In the genomic region with DNA sequence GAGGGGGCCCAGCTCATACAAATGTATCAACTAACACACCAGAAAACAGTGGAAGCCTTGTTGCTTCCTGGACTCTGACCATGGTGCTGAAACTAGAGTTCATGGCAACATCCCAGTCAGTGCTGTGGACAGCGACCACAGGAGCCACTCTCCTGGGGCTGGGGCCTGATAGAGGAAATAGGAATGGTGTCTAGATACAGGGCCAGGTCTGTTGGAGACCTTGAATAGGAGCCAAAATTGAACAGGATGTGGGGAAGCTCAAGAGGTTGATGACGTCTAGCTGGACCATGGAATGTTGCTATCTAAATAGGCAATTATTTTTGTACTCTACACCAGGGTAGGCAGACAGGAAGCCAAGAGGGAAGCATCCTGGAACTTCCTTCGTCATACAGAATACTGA, we compare ENCODE assay signal across 1 cellular context.
TF ChIP-seq lines count a peak whose summit lies in the region.

No MANE protein-coding gene starts in this region.

TF ChIP-seq in K562, 482 proteins besides CTCF, POLR2A, EP300 and RAD21 (continued from another document and continues in another):
- TF ChIP-seq CUX1 (CRISPR knock-in tag; IDR thresholded peaks at IDR 0.05) = no peak
- TF ChIP-seq KDM5B (IDR thresholded peaks at IDR 0.05; ENCODE audit: insufficient replicate concordance, low read depth, low read length) = no peak
- TF ChIP-seq ZKSCAN1 (IDR thresholded peaks at IDR 0.05; ENCODE audit: low read depth, low read length) = no peak
- peak; percentile 95 for TF ChIP-seq ZNF644 (tag; IDR thresholded peaks at IDR 0.05; ENCODE audit: low read depth)
- TF ChIP-seq CHAMP1 (IDR thresholded peaks at IDR 0.05) = peak; percentile 91
- TF ChIP-seq EZH2 (IDR thresholded peaks at IDR 0.05; ENCODE audit: borderline replicate concordance, low read depth, low read length) = no peak
- no peak for TF ChIP-seq CBFA2T3 (IDR thresholded peaks at IDR 0.05)
- TF ChIP-seq CREM (IDR thresholded peaks at IDR 0.05; ENCODE audit: low read depth) = peak; percentile 48; the same call in 1 of the 2 replicates
- no peak for TF ChIP-seq ZNF431 (CRISPR knock-in tag; IDR thresholded peaks at IDR 0.05)
- peak; percentile 84; the same call in 1 of the 2 replicates for TF ChIP-seq FOXK1 (CRISPR knock-in tag; IDR thresholded peaks at IDR 0.05; ENCODE audit: borderline replicate concordance)
- no peak for TF ChIP-seq ERF (CRISPR knock-in tag; IDR thresholded peaks at IDR 0.05)
- TF ChIP-seq SMARCA5 (IDR thresholded peaks at IDR 0.05) = no peak
- TF ChIP-seq MTA3 (IDR thresholded peaks at IDR 0.05; ENCODE audit: borderline replicate concordance) = no peak
- TF ChIP-seq ZNF511 (CRISPR knock-in tag; IDR thresholded peaks at IDR 0.05) = peak; percentile 98
- no peak for TF ChIP-seq HNRNPK (IDR thresholded peaks at IDR 0.05; ENCODE audit: low read depth, low read length, poor library complexity, severe bottlenecking)
- TF ChIP-seq NELFE (IDR thresholded peaks at IDR 0.05; ENCODE audit: insufficient read depth, insufficient read length) = no peak
- no peak for TF ChIP-seq BDP1 (IDR thresholded peaks at IDR 0.05; ENCODE audit: insufficient read depth, insufficient read length)
- TF ChIP-seq SRF (CRISPR knock-in tag; IDR thresholded peaks at IDR 0.05) = peak in 1 of 2 experiments; percentile 89; a peak in 2 of 4 replicates
- TF ChIP-seq STAT5B (CRISPR knock-in tag; IDR thresholded peaks at IDR 0.05) = no peak
- TF ChIP-seq, protein P1, sequence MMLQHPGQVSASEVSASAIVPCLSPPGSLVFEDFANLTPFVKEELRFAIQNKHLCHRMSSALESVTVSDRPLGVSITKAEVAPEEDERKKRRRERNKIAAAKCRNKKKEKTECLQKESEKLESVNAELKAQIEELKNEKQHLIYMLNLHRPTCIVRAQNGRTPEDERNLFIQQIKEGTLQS (IDR thresholded peaks at IDR 0.05) = no peak
- TF ChIP-seq, protein P1 (CRISPR knock-in tag; conservative IDR thresholded peaks at IDR 0.05) = no peak
- no peak for TF ChIP-seq ARHGAP35 (IDR thresholded peaks at IDR 0.05; ENCODE audit: partially characterized antibody)
- TF ChIP-seq TGIF2 (CRISPR knock-in tag; IDR thresholded peaks at IDR 0.05) = peak; percentile 90
- TF ChIP-seq ATF1 (CRISPR knock-in tag; IDR thresholded peaks at IDR 0.05) = no peak
- TF ChIP-seq ATF1 (tag; IDR thresholded peaks at IDR 0.05) = no peak
- TF ChIP-seq ZNF780A (CRISPR knock-in tag; IDR thresholded peaks at IDR 0.05) = no peak
- TF ChIP-seq ZNF583 (CRISPR knock-in tag; IDR thresholded peaks at IDR 0.05) = peak; percentile 32; the same call in 1 of the 2 replicates
- peak; percentile 98 for TF ChIP-seq MIER1 (IDR thresholded peaks at IDR 0.05; ENCODE audit: low read depth)
- no peak for TF ChIP-seq BRD9 (IDR thresholded peaks at IDR 0.05; ENCODE audit: low read depth, partially characterized antibody)
- no peak for TF ChIP-seq ADNP (tag; IDR thresholded peaks at IDR 0.05)
- no peak for TF ChIP-seq ZBTB2 (IDR thresholded peaks at IDR 0.05)
- no peak for TF ChIP-seq ZBTB34 (CRISPR knock-in tag; IDR thresholded peaks at IDR 0.05)
- no peak for TF ChIP-seq NFE2 (IDR thresholded peaks at IDR 0.05; ENCODE audit: low read depth)
- no peak for TF ChIP-seq SNAPC5 (CRISPR knock-in tag; IDR thresholded peaks at IDR 0.05)
- no peak for TF ChIP-seq RFX7 (CRISPR knock-in tag; IDR thresholded peaks at IDR 0.05)
- no peak for TF ChIP-seq GABPB2 (CRISPR knock-in tag; conservative IDR thresholded peaks at IDR 0.05)
- TF ChIP-seq FOXJ3 (CRISPR knock-in tag; IDR thresholded peaks at IDR 0.05) = peak; percentile 61; the same call in 1 of the 2 replicates
- peak; percentile 86; the same call in 1 of the 2 replicates for TF ChIP-seq ZNF584 (CRISPR knock-in tag; IDR thresholded peaks at IDR 0.05; ENCODE audit: low read depth)
- TF ChIP-seq IFI16 (CRISPR knock-in tag; IDR thresholded peaks at IDR 0.05) = no peak
- TF ChIP-seq, protein P2, sequence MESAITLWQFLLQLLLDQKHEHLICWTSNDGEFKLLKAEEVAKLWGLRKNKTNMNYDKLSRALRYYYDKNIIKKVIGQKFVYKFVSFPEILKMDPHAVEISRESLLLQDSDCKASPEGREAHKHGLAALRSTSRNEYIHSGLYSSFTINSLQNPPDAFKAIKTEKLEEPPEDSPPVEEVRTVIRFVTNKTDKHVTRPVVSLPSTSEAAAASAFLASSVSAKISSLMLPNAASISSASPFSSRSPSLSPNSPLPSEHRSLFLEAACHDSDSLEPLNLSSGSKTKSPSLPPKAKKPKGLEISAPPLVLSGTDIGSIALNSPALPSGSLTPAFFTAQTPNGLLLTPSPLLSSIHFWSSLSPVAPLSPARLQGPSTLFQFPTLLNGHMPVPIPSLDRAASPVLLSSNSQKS (CRISPR knock-in tag; IDR thresholded peaks at IDR 0.05) = no peak
- no peak for TF ChIP-seq GTF2F1 (IDR thresholded peaks at IDR 0.05; ENCODE audit: low read depth, low read length)
- no peak for TF ChIP-seq FOXA1 (IDR thresholded peaks at IDR 0.05; ENCODE audit: borderline replicate concordance)
- TF ChIP-seq CHCHD3 (CRISPR knock-in tag; IDR thresholded peaks at IDR 0.05) = no peak
- TF ChIP-seq MEIS2 (IDR thresholded peaks at IDR 0.05; ENCODE audit: partially characterized antibody) = no peak
- no peak for TF ChIP-seq ZNF212 (CRISPR knock-in tag; IDR thresholded peaks at IDR 0.05)
- TF ChIP-seq ZNF311 (CRISPR knock-in tag; IDR thresholded peaks at IDR 0.05) = peak; percentile 53; the same call in 1 of the 2 replicates
- TF ChIP-seq TAF7 (tag; IDR thresholded peaks at IDR 0.05) = no peak
- no peak for TF ChIP-seq ZNF785 (CRISPR knock-in tag; IDR thresholded peaks at IDR 0.05)
- 0 out of 2 replicates have a peak, but pooled peaks have one; percentile 69 for TF ChIP-seq ZNF589 (CRISPR knock-in tag; IDR thresholded peaks at IDR 0.05; ENCODE audit: low read depth)
- no peak for TF ChIP-seq HMG20A (CRISPR knock-in tag; conservative IDR thresholded peaks at IDR 0.05)
- no peak for TF ChIP-seq WHSC1 (IDR thresholded peaks at IDR 0.05; ENCODE audit: low read length)
- no peak for TF ChIP-seq RBM15 (IDR thresholded peaks at IDR 0.05; ENCODE audit: insufficient read depth, low read length)
- no peak for TF ChIP-seq TAF9B (IDR thresholded peaks at IDR 0.05; ENCODE audit: partially characterized antibody)
- TF ChIP-seq, protein P3, sequence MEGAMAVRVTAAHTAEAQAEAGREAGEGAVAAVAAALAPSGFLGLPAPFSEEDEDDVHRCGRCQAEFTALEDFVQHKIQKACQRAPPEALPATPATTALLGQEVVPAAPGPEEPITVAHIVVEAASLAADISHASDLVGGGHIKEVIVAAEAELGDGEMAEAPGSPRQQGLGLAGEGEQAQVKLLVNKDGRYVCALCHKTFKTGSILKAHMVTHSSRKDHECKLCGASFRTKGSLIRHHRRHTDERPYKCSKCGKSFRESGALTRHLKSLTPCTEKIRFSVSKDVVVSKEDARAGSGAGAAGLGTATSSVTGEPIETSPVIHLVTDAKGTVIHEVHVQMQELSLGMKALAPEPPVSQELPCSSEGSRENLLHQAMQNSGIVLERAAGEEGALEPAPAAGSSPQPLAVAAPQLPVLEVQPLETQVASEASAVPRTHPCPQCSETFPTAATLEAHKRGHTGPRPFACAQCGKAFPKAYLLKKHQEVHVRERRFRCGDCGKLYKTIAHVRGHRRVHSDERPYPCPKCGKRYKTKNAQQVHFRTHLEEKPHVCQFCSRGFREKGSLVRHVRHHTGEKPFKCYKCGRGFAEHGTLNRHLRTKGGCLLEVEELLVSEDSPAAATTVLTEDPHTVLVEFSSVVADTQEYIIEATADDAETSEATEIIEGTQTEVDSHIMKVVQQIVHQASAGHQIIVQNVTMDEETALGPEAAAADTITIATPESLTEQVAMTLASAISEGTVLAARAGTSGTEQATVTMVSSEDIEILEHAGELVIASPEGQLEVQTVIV (CRISPR knock-in tag; IDR thresholded peaks at IDR 0.05; ENCODE audit: borderline replicate concordance) = no peak
- TF ChIP-seq ZNF551 (CRISPR knock-in tag; IDR thresholded peaks at IDR 0.05) = no peak
- TF ChIP-seq SUPT5H (IDR thresholded peaks at IDR 0.05) = no peak
- TF ChIP-seq HNRNPH1 (optimal IDR thresholded peaks at IDR 0.05; ENCODE audit: low read depth, low read length) = no peak
- TF ChIP-seq NFRKB (IDR thresholded peaks at IDR 0.05; ENCODE audit: low read depth) = no peak
- TF ChIP-seq MYC (IDR thresholded peaks at IDR 0.05; ENCODE audit: low read depth, low read length) = no peak
- TF ChIP-seq MYC (CRISPR knock-in tag; IDR thresholded peaks at IDR 0.05; ENCODE audit: borderline replicate concordance, low read depth) = no peak
- TF ChIP-seq ZKSCAN8 (CRISPR knock-in tag; IDR thresholded peaks at IDR 0.05) = peak; percentile 66; the same call in 1 of the 2 replicates
